In the genomic region with DNA sequence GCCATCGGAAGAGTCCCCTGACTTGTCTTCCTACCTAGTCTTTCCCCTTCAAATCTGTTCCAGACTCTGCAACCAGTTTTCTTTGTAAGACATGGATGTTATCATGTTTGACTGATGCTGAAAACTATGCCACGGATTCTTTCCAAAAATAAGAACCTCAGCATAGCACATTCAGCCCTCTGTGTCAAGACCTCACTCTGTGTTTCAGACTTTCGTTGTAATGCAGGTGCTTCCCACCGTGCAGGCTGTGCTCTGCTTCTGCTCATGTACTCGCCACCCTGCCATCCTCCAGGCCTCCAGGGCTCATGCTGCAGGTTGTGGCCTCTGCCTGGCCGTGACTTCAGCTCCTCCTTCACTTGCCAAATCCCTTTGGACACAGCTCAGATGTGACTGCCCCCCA, we compare ENCODE assay signal across 1 cellular context.
TF ChIP-seq lines count a peak whose summit lies in the region.

No MANE protein-coding gene starts in this region.

TF ChIP-seq in WTC11, 78 proteins besides CTCF, POLR2A, EP300 and RAD21:
- TF ChIP-seq GTF2I (CRISPR knock-in tag; conservative IDR thresholded peaks at IDR 0.05) (no peak), RELA (CRISPR knock-in tag; IDR thresholded peaks at IDR 0.05; ENCODE audit: borderline replicate concordance) (no peak), ZNF281 (CRISPR knock-in tag; IDR thresholded peaks at IDR 0.05) (no peak)
- TF ChIP-seq, protein P1, sequence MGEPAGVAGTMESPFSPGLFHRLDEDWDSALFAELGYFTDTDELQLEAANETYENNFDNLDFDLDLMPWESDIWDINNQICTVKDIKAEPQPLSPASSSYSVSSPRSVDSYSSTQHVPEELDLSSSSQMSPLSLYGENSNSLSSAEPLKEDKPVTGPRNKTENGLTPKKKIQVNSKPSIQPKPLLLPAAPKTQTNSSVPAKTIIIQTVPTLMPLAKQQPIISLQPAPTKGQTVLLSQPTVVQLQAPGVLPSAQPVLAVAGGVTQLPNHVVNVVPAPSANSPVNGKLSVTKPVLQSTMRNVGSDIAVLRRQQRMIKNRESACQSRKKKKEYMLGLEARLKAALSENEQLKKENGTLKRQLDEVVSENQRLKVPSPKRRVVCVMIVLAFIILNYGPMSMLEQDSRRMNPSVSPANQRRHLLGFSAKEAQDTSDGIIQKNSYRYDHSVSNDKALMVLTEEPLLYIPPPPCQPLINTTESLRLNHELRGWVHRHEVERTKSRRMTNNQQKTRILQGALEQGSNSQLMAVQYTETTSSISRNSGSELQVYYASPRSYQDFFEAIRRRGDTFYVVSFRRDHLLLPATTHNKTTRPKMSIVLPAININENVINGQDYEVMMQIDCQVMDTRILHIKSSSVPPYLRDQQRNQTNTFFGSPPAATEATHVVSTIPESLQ (CRISPR knock-in tag; IDR thresholded peaks at IDR 0.05) = no peak
- TF ChIP-seq, protein P2, sequence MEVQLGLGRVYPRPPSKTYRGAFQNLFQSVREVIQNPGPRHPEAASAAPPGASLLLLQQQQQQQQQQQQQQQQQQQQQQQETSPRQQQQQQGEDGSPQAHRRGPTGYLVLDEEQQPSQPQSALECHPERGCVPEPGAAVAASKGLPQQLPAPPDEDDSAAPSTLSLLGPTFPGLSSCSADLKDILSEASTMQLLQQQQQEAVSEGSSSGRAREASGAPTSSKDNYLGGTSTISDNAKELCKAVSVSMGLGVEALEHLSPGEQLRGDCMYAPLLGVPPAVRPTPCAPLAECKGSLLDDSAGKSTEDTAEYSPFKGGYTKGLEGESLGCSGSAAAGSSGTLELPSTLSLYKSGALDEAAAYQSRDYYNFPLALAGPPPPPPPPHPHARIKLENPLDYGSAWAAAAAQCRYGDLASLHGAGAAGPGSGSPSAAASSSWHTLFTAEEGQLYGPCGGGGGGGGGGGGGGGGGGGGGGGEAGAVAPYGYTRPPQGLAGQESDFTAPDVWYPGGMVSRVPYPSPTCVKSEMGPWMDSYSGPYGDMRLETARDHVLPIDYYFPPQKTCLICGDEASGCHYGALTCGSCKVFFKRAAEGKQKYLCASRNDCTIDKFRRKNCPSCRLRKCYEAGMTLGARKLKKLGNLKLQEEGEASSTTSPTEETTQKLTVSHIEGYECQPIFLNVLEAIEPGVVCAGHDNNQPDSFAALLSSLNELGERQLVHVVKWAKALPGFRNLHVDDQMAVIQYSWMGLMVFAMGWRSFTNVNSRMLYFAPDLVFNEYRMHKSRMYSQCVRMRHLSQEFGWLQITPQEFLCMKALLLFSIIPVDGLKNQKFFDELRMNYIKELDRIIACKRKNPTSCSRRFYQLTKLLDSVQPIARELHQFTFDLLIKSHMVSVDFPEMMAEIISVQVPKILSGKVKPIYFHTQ (CRISPR knock-in tag; IDR thresholded peaks at IDR 0.05) = no peak
